18 cellular contexts compared by ENCODE assay signal in genomic region chr7:139750459-139751095, GRCh38. TPM values are rescaled to one million over a fixed set of nuclear protein-coding genes. Genes with fewer than 3 reads are reported as not detected.
DNase-seq lines count a peak whose midpoint lies in the region; ATAC-seq, FAIRE-seq and TF ChIP-seq lines count a peak whose summit lies in the region.
"Had no signal": no experiment of that assay in that cellular context is flagged by ENCODE, and none has a peak within 500 bp of the region (broad histone marks: within the 10 kb centered on the region; RNA-seq: fewer than 3 reads in every experiment).

No MANE protein-coding gene starts in this region.

- POLR2A ChIA-PET in endothelial cell of umbilical vein (lab: Charles Lee) = no interaction called here

- intact Hi-C loops in endothelial cell of umbilical vein (cut with micrococcal nuclease) = no loop called here

- H3K4me3 ChIP-seq in DND-41 (ENCODE audit: low read depth in 1 of 2, low read length in 2 of 2) (no peak overlapping the region), endothelial cell of umbilical vein (replicated peaks in 1 of 3; ENCODE audit: insufficient read depth in 1 of 3, low read depth in 1 of 3, low read length in 3 of 3) (no peak overlapping the region)

- H3K79me2 ChIP-seq in DND-41 (ENCODE audit: insufficient read depth, low read length) (no peaks in the 10 kb centered on the region; the same call in 1 of the 2 replicates), endothelial cell of umbilical vein (ENCODE audit: control insufficient read depth, insufficient read depth, low read length) (peaks cover 98% of the 10 kb centered on the region)

- BruUV-seq in endothelial cell of umbilical vein (replicated peaks; lab: Mats Ljungman, UMichigan) = no TSS peak

- peak; percentile 13 for DNase-seq in activated CD8-positive, alpha-beta memory T cell treated with anti-CD3 and anti-CD28 coated beads for 24 hours
- DNase-seq in activated CD8-positive, alpha-beta memory T cell treated with anti-CD3 and anti-CD28 coated beads, Interleukin-2, amount 50 U/mL, for 48 hours = no peak
- DNase-seq in DND-41 (peak; percentile 65), endothelial cell of umbilical vein (ENCODE audit: low read depth, low spot score) (no peak), NCI-H2107 (lab: John Stamatoyannopoulos, UW) (no peak)
- DNase-seq in effector CD8-positive, alpha-beta T cell (lab: John Stamatoyannopoulos, UW) = no peak
- DNase-seq: C1 segment of cervical spinal cord, Caco-2, DMS153, Kasumi-1, MM.1S, NCI-H1105, NCI-H1694 treated with DMSO at 0.1 percent for 48 hours, NCI-H345, NCI-H526 treated with DMSO at 0.1 percent for 48 hours had no signal

- TF ChIP-seq CTCF in DND-41 (IDR thresholded peaks at IDR 0.05; ENCODE audit: borderline replicate concordance, extremely low read depth, low read length, poor library complexity, severe bottlenecking) = no peak
- no peak for TF ChIP-seq CTCF in endothelial cell of umbilical vein (IDR thresholded peaks at IDR 0.05; ENCODE audit: extremely low read depth in 1 of 2, insufficient read depth in 1 of 2, low read depth in 1 of 2, low read length in 2 of 2)

- ATAC-seq in DND-41 (ENCODE audit: insufficient read depth, low read depth) = peak; percentile 91
- ATAC-seq in HG02678 (IDR thresholded peaks at IDR 0.05; ENCODE audit: unreplicated experiment) = no peak

- H4K20me1 ChIP-seq in DND-41 (ENCODE audit: insufficient read depth, low read length) = peaks cover 22% of the 10 kb centered on the region
- H4K20me1 ChIP-seq in endothelial cell of umbilical vein (replicated peaks; ENCODE audit: control insufficient read depth, extremely low read depth, insufficient read depth, low read length) = no peaks in the 10 kb centered on the region

- H3K9ac ChIP-seq in DND-41 (ENCODE audit: low read depth, low read length) = no peak overlapping the region
- H3K9ac ChIP-seq in endothelial cell of umbilical vein (replicated peaks; ENCODE audit: extremely low read depth, insufficient read depth, low read length) = no peak overlapping the region

- H3K9me1 ChIP-seq in endothelial cell of umbilical vein (replicated peaks; ENCODE audit: control insufficient read depth, extremely low read depth, insufficient read depth, low read length) = no peaks in the 10 kb centered on the region

- no peaks in the 10 kb centered on the region for H3K9me3 ChIP-seq in DND-41 (ENCODE audit: insufficient read depth, low read length, severe bottlenecking)
- no peaks in the 10 kb centered on the region for H3K9me3 ChIP-seq in endothelial cell of umbilical vein (replicated peaks; ENCODE audit: control insufficient read depth, insufficient read depth, low read length)
- H3K9me3 ChIP-seq: Caco-2 had no signal

- H3K4me2 ChIP-seq in DND-41 (ENCODE audit: insufficient read depth, low read length) (no peak overlapping the region), endothelial cell of umbilical vein (ENCODE audit: insufficient read depth, low read length) (no peak overlapping the region)

- CTCF ChIA-PET in endothelial cell of umbilical vein (lab: Charles Lee) = interaction anchor here (1.5 kb wide), 1 partner anchor 252 kb away, joined by 4 read pairs; no protein-coding TSS in a partner anchor

- dilution Hi-C loops in endothelial cell of umbilical vein (cut with MboI; ENCODE audit: extremely low pct_ligation_motif_present, low sequenced_read_pairs) = no loop called here

- FAIRE-seq in A204.1 (lab: Jason Lieb, UNC) (peak; percentile 68), endothelial cell of umbilical vein (lab: Jason Lieb, UNC) (peak; percentile 26)
- FAIRE-seq: H1 had no signal

- H2AFZ ChIP-seq in DND-41 (ENCODE audit: low read depth, low read length) (no peak overlapping the region), endothelial cell of umbilical vein (ENCODE audit: low read depth, low read length) (no peak overlapping the region)

- H3K4me1 ChIP-seq in DND-41 (ENCODE audit: insufficient read depth, low read length) (peaks cover 18% of the 10 kb centered on the region), endothelial cell of umbilical vein (ENCODE audit: control insufficient read depth, extremely low read depth, insufficient read depth, low read length) (no peaks in the 10 kb centered on the region)
- H3K4me1 ChIP-seq: Caco-2 had no signal

- no peak for TF ChIP-seq POLR2A in endothelial cell of umbilical vein (IDR thresholded peaks at IDR 0.05; ENCODE audit: low read depth, low read length)

- H3K27ac ChIP-seq in DND-41 (ENCODE audit: low read length) (no peak overlapping the region), endothelial cell of umbilical vein (ENCODE audit: insufficient read depth, low read depth, low read length) (no peak overlapping the region)

- no peaks in the 10 kb centered on the region for H3K36me3 ChIP-seq in DND-41 (ENCODE audit: insufficient read depth, low read length)
- H3K36me3 ChIP-seq in endothelial cell of umbilical vein (ENCODE audit: control insufficient read depth in 2 of 2, extremely low read depth in 1 of 2, insufficient read depth in 2 of 2, low read length in 2 of 2) = peaks cover 0 to 2% of the 10 kb centered on the region in 2 experiments

- no peaks in the 10 kb centered on the region for H3K27me3 ChIP-seq in DND-41 (ENCODE audit: insufficient read depth, low read length, poor library complexity)
- H3K27me3 ChIP-seq in endothelial cell of umbilical vein (ENCODE audit: control insufficient read depth in 2 of 2, insufficient read depth in 2 of 2, low read length in 2 of 2) = no peaks in the 10 kb centered on the region

TF ChIP-seq in endothelial cell of umbilical vein, 7 proteins besides CTCF, POLR2A, EP300 and RAD21:
- TF ChIP-seq GATA2 (IDR thresholded peaks at IDR 0.05; ENCODE audit: insufficient read depth, insufficient read length, low read depth, low read length) = no peak
- TF ChIP-seq JUN (IDR thresholded peaks at IDR 0.05; ENCODE audit: borderline replicate concordance, insufficient read depth, insufficient read length, low read depth) = no peak

RNA-seq across cellular contexts. Expression of gene HIPK2, which starts 27.2 kb away (rescaled TPM):
- total RNA-seq in endothelial cell of umbilical vein = 40.3 and 43.8 TPM in 2 replicates
- 8.9 and 9.0 TPM in 2 replicates for polyA plus RNA-seq in endothelial cell of umbilical vein
- 12.7 and 15.0 TPM in 2 replicates for polyA plus RNA-seq in endothelial cell of umbilical vein (2011; cell fraction: cytosol; rRNA removed)
- polyA plus RNA-seq in endothelial cell of umbilical vein (2011; cell fraction: nucleus; rRNA removed) = 23.5 and 25.3 TPM in 2 replicates
- polyA plus RNA-seq in endothelial cell of umbilical vein (2012) = 9.0 and 12.6 TPM in 2 replicates
- polyA minus RNA-seq in endothelial cell of umbilical vein = 28.5 and 31.7 TPM in 2 replicates
- 4.3 TPM for polyA minus RNA-seq in endothelial cell of umbilical vein (2011; cell fraction: cytosol; rRNA and poly(A)+ RNA removed)
- polyA minus RNA-seq in endothelial cell of umbilical vein (2011; cell fraction: nucleus; rRNA and poly(A)+ RNA removed) = 32.3 and 33.9 TPM in 2 replicates

Comparison
In these comparisons a context has a peak if more than half of its experiments do, and no peak if none do; other contexts are left out.
1. DNase-seq: peak in activated CD8-positive, alpha-beta memory T cell treated with anti-CD3 and anti-CD28 coated beads for 24 hours (single experiment) and DND-41 (single experiment); none in activated CD8-positive, alpha-beta memory T cell treated with anti-CD3 and anti-CD28 coated beads, Interleukin-2, amount 50 U/mL, for 48 hours (single experiment), endothelial cell of umbilical vein (single experiment), NCI-H2107 (single experiment) and effector CD8-positive, alpha-beta T cell (single experiment).